ENCODE assay signal across 24 cellular contexts in genomic region chr1:151128800-151129199, GRCh38. TPM values are rescaled to one million over a fixed set of nuclear protein-coding genes. Genes with fewer than 3 reads are reported as not detected.
"Had no signal": no experiment of that assay in that cellular context is flagged by ENCODE, and none has a peak within 500 bp of the region (broad histone marks: within the 10 kb centered on the region; RNA-seq: fewer than 3 reads in every experiment).

No MANE protein-coding gene starts in this region.

- H3K9me3 Mint-ChIP-seq: activated CD4-positive, alpha-beta memory T cell treated with anti-CD3 and anti-CD28 coated beads for 36 hours; activated CD4-positive, alpha-beta T cell treated with anti-CD3 and anti-CD28 coated beads, Interleukin-2, amount 10 ng/mL, durations not matched to agents 7 days and 5 days; activated naive CD4-positive, alpha-beta T cell treated with anti-CD3 and anti-CD28 coated beads, Interleukin-2, amount 10 ng/mL, durations not matched to agents 7 days and 5 days; activated naive CD8-positive, alpha-beta T cell treated with anti-CD3 and anti-CD28 coated beads for 36 hours; activated T-cell treated with anti-CD3 and anti-CD28 coated beads, Interleukin-2, amount 50 U/mL, for 72 hours; activated T-helper 2 cell treated with anti-CD3 and anti-CD28 coated beads, Interferon-gamma antibody, Interleukin-2, Interleukin-4, amounts not matched to agents 10 μg/mL and 5 μg/mL and 100 μg/mL, durations not matched to agents 14 hours and 24 hours and 36 hours had no signal

- H3K4me3 Mint-ChIP-seq: activated CD4-positive, alpha-beta memory T cell treated with anti-CD3 and anti-CD28 coated beads for 36 hours; activated CD4-positive, alpha-beta T cell treated with anti-CD3 and anti-CD28 coated beads, Interleukin-2, amount 10 ng/mL, durations not matched to agents 7 days and 5 days; activated naive CD4-positive, alpha-beta T cell treated with anti-CD3 and anti-CD28 coated beads, Interleukin-2, amount 10 ng/mL, durations not matched to agents 7 days and 5 days; activated naive CD8-positive, alpha-beta T cell treated with anti-CD3 and anti-CD28 coated beads for 36 hours; activated T-cell treated with anti-CD3 and anti-CD28 coated beads, Interleukin-2, amount 50 U/mL, for 72 hours had no signal

- H3K4me3 ChIP-seq: cardiac muscle cell, K562, SK-N-MC had no signal

- H3K27me3 Mint-ChIP-seq: activated naive CD8-positive, alpha-beta T cell treated with anti-CD3 and anti-CD28 coated beads for 36 hours had no signal

- ATAC-seq: activated T-cell treated with anti-CD3 and anti-CD28 coated beads, Interleukin-2, amount 50 U/mL, for 72 hours; K562; PC-3 had no signal

- DNase-seq: activated CD4-positive, alpha-beta memory T cell treated with anti-CD3 and anti-CD28 coated beads for 36 hours; activated CD4-positive, alpha-beta T cell treated with anti-CD3 and anti-CD28 coated beads for 1 hour; activated CD4-positive, alpha-beta T cell treated with anti-CD3 and anti-CD28 coated beads, Interleukin-2, amount 10 ng/mL, durations not matched to agents 7 days and 5 days; activated gamma-delta T cell treated with Interleukin-2 at 50 U/mL for 16 hours; activated naive CD4-positive, alpha-beta T cell treated with anti-CD3 and anti-CD28 coated beads, Interleukin-2, amount 10 ng/mL, durations not matched to agents 7 days and 5 days; activated naive CD8-positive, alpha-beta T cell treated with anti-CD3 and anti-CD28 coated beads for 36 hours; activated T-cell treated with anti-CD3 and anti-CD28 coated beads, Interleukin-2, amount 50 U/mL, for 72 hours; brain microvascular endothelial cell; Karpas-422; MM.1S; NCI-H1105; NCI-H1436; NCI-H1694 treated with DMSO at 0.1 percent for 48 hours; NCI-H2029 treated with DMSO at 0.1 percent for 48 hours; NCI-H345; NCI-H510A; NCI-H526 treated with DMSO at 0.1 percent for 48 hours; PC-3; SHP77 treated with DMSO at 0.1 percent for 48 hours; SW 1271 had no signal

- H3K27me3 ChIP-seq: brain microvascular endothelial cell had no signal

- H3K27ac ChIP-seq: brain microvascular endothelial cell, SK-N-MC had no signal

- H3K27ac Mint-ChIP-seq: activated CD4-positive, alpha-beta memory T cell treated with anti-CD3 and anti-CD28 coated beads for 36 hours; activated CD4-positive, alpha-beta T cell treated with anti-CD3 and anti-CD28 coated beads, Interleukin-2, amount 10 ng/mL, durations not matched to agents 7 days and 5 days; activated naive CD4-positive, alpha-beta T cell treated with anti-CD3 and anti-CD28 coated beads, Interleukin-2, amount 10 ng/mL, durations not matched to agents 7 days and 5 days; activated naive CD8-positive, alpha-beta T cell treated with anti-CD3 and anti-CD28 coated beads for 36 hours; activated T-cell treated with anti-CD3 and anti-CD28 coated beads, Interleukin-2, amount 50 U/mL, for 72 hours; activated T-helper 2 cell treated with anti-CD3 and anti-CD28 coated beads, Interferon-gamma antibody, Interleukin-2, Interleukin-4, amounts not matched to agents 10 μg/mL and 5 μg/mL and 100 μg/mL, durations not matched to agents 14 hours and 24 hours and 36 hours had no signal

- H3K36me3 Mint-ChIP-seq: activated naive CD8-positive, alpha-beta T cell treated with anti-CD3 and anti-CD28 coated beads for 36 hours had no signal

- H3K36me3 ChIP-seq: brain microvascular endothelial cell, cardiac muscle cell had no signal

RNA-seq across cellular contexts. Expression of gene TNFAIP8L2, which starts 27.6 kb away (rescaled TPM):
- total RNA-seq: PC-3 had no signal

RNA-seq across cellular contexts. Expression of gene TMOD4, which starts 47.0 kb away (rescaled TPM):
- polyA plus RNA-seq: cardiac muscle cell had no signal
